Comparison of ENCODE assay signal across 9 cellular contexts in the genomic region with DNA sequence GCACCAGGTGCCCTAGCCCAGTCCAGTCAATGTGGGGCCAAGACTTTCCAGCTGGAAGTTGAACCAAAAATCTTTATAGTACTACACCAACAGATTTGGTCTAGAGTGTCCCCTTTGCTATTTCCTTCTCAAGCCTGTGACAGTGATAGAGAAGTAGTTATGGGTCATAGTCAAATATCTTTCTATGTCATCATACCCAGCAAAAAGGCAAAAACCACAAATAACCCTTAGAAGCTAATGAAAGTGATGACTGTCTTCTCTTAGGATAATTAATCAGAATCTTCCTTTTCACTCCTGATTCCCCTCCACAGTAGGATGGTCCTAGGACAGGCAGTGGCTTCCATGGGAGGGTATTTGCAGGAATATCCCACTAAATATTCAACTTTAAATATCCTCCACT.
"Had no signal": no experiment of that assay in that cellular context is flagged by ENCODE, and none has a peak within 500 bp of the region (broad histone marks: within the 10 kb centered on the region; RNA-seq: fewer than 3 reads in every experiment).

No MANE protein-coding gene starts in this region.

- H3K9me3 ChIP-seq: neutrophil had no signal

- DNase-seq: activated CD4-positive, alpha-beta T cell treated with anti-CD3 and anti-CD28 coated beads, Interleukin-2, amount 10 ng/mL, durations not matched to agents 7 days and 5 days; activated CD4-positive, CD25-positive, alpha-beta regulatory T cell; activated naive CD8-positive, alpha-beta T cell treated with anti-CD3 and anti-CD28 coated beads for 36 hours; endodermal cell had no signal

- H3K27ac ChIP-seq: hepatocyte, neutrophil had no signal

- H3K4me3 ChIP-seq: gastroesophageal sphincter, hepatocyte, lung, skin epidermis had no signal

- H3K36me3 ChIP-seq: gastroesophageal sphincter, neutrophil had no signal

- H3K27me3 ChIP-seq: gastroesophageal sphincter, hepatocyte, neutrophil had no signal

- H3K4me2 ChIP-seq: hepatocyte had no signal

- H3K79me2 ChIP-seq: hepatocyte had no signal

- H3K4me1 ChIP-seq: gastroesophageal sphincter had no signal

- H2AFZ ChIP-seq: hepatocyte had no signal
